ENCODE assay signal across 1 cellular context in the genomic region with DNA sequence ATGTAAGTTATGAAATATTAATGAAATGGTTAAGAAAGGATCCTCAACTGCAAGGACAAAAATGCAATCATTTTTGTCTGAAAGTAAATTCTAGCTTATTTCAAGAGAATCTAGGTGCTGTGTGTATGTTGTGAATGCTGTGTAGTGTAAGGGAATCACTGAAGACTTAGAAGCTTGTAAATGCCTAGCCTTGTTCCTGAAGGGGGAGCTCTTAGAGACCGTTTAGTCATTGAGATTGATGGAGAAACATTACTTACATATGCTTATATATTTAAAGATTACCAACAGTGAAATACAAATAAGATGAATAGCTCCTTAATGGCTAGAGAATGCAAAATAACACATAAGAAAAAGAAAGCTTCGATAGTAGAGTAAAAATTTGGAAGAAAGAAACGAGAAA.
TF ChIP-seq lines count a peak whose summit lies in the region.

No MANE protein-coding gene starts in this region.

TF ChIP-seq in SK-N-SH, 30 proteins besides CTCF, POLR2A, EP300 and RAD21 (continued from another document):
- TF ChIP-seq, protein P1, sequence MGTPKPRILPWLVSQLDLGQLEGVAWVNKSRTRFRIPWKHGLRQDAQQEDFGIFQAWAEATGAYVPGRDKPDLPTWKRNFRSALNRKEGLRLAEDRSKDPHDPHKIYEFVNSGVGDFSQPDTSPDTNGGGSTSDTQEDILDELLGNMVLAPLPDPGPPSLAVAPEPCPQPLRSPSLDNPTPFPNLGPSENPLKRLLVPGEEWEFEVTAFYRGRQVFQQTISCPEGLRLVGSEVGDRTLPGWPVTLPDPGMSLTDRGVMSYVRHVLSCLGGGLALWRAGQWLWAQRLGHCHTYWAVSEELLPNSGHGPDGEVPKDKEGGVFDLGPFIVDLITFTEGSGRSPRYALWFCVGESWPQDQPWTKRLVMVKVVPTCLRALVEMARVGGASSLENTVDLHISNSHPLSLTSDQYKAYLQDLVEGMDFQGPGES (IDR thresholded peaks at IDR 0.05; ENCODE audit: low read depth, low read length), result no peak
